ENCODE assay signal across 1 cellular context in the genomic region with DNA sequence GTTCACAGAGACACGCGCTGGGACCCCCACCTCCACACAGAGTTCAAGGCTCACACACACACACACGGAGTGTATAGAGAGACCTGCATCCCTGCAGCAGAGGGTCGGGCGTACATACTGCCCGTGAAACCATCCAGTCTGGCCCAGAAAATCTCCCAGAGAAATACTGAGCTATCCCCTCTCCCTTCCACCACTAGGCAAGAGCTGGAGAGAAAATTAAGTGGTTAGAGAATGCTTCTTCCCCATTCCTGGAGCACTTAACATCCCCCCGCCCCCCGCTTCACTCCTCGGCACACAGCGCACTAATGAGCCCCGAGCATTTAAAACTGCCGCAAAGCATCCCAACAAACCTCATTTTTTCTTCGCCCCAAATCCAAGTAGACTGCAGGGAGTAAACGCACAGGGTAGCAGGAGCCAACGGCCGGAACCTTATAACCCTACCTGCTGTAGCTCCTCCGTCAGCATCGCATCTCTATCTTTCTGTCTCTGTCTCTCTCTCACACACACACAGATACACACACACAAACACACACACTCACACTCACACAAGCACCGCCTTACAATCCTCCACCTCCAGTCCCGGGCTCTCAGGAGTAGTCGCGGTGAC.
TF ChIP-seq lines count a peak whose summit lies in the region.

No MANE protein-coding gene starts in this region.

TF ChIP-seq in HEK293, 187 proteins besides CTCF, POLR2A, EP300 and RAD21 (continued from another document):
- TF ChIP-seq ZNF26 (tag by site-specific recombination; IDR thresholded peaks at IDR 0.05) (no peak), ZNF555 (tag by site-specific recombination; conservative IDR thresholded peaks at IDR 0.05) (no peak), ZNF48 (tag by site-specific recombination; IDR thresholded peaks at IDR 0.05) (no peak), ZNF10 (tag by site-specific recombination; IDR thresholded peaks at IDR 0.05) (no peak), ZNF561 (tag by site-specific recombination; IDR thresholded peaks at IDR 0.05; ENCODE audit: borderline replicate concordance) (no peak), ZNF596 (tag by site-specific recombination; IDR thresholded peaks at IDR 0.05) (no peak), ZIC2 (tag by site-specific recombination; IDR thresholded peaks at IDR 0.05) (no peak), TCF7L2 (IDR thresholded peaks at IDR 0.05; ENCODE audit: borderline replicate concordance, low read depth, low read length) (no peak)
- TF ChIP-seq, protein P1, sequence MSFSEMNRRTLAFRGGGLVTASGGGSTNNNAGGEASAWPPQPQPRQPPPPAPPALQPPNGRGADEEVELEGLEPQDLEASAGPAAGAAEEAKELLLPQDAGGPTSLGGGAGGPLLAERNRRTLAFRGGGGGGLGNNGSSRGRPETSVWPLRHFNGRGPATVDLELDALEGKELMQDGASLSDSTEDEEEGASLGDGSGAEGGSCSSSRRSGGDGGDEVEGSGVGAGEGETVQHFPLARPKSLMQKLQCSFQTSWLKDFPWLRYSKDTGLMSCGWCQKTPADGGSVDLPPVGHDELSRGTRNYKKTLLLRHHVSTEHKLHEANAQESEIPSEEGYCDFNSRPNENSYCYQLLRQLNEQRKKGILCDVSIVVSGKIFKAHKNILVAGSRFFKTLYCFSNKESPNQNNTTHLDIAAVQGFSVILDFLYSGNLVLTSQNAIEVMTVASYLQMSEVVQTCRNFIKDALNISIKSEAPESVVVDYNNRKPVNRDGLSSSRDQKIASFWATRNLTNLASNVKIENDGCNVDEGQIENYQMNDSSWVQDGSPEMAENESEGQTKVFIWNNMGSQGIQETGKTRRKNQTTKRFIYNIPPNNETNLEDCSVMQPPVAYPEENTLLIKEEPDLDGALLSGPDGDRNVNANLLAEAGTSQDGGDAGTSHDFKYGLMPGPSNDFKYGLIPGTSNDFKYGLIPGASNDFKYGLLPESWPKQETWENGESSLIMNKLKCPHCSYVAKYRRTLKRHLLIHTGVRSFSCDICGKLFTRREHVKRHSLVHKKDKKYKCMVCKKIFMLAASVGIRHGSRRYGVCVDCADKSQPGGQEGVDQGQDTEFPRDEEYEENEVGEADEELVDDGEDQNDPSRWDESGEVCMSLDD (tag by site-specific recombination; IDR thresholded peaks at IDR 0.05): no peak
- TF ChIP-seq, protein P2, sequence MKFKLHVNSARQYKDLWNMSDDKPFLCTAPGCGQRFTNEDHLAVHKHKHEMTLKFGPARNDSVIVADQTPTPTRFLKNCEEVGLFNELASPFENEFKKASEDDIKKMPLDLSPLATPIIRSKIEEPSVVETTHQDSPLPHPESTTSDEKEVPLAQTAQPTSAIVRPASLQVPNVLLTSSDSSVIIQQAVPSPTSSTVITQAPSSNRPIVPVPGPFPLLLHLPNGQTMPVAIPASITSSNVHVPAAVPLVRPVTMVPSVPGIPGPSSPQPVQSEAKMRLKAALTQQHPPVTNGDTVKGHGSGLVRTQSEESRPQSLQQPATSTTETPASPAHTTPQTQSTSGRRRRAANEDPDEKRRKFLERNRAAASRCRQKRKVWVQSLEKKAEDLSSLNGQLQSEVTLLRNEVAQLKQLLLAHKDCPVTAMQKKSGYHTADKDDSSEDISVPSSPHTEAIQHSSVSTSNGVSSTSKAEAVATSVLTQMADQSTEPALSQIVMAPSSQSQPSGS (tag by site-specific recombination; IDR thresholded peaks at IDR 0.05; ENCODE audit: low read depth): no peak
